7 cellular contexts compared by ENCODE assay signal in genomic region chr3:171704002-171704401, GRCh38.
DNase-seq lines count a peak whose midpoint lies in the region; ATAC-seq, FAIRE-seq and TF ChIP-seq lines count a peak whose summit lies in the region.

No MANE protein-coding gene starts in this region.

- no peaks in the 10 kb centered on the region for H3K4me1 Mint-ChIP-seq in activated T-helper 2 cell treated with anti-CD3 and anti-CD28 coated beads, Interferon-gamma antibody, Interleukin-2, Interleukin-4, amounts not matched to agents 10 μg/mL and 5 μg/mL and 100 μg/mL, durations not matched to agents 14 hours and 24 hours and 36 hours (ENCODE audit: low read depth)

- peak; percentile 35 for FAIRE-seq in endometrium (lab: Jason Lieb, UNC)

- H3K27me3 ChIP-seq in Panc1 (ENCODE audit: control insufficient read depth, insufficient read depth, low read length) (no peaks in the 10 kb centered on the region), psoas muscle (ENCODE audit: insufficient read depth in 3 of 3, low read length in 2 of 3) (no peaks in the 10 kb centered on the region)

- H3K36me3 Mint-ChIP-seq in activated T-helper 2 cell treated with anti-CD3 and anti-CD28 coated beads, Interferon-gamma antibody, Interleukin-2, Interleukin-4, amounts not matched to agents 10 μg/mL and 5 μg/mL and 100 μg/mL, durations not matched to agents 14 hours and 24 hours and 36 hours (ENCODE audit: low read depth): no peaks in the 10 kb centered on the region

- TF ChIP-seq CTCF in HEK293 (tag by site-specific recombination; IDR thresholded peaks at IDR 0.05) (no peak), Panc1 (IDR thresholded peaks at IDR 0.05) (peak; percentile 62), psoas muscle (IDR thresholded peaks at IDR 0.05) (peak; percentile 14)

- H3K4me3 ChIP-seq in HEK293 (ENCODE audit: low read depth, low read length) (no peak overlapping the region), Panc1 (ENCODE audit: low read depth in 2 of 2, low read length in 2 of 2) (no peak overlapping the region), psoas muscle (no peak overlapping the region)

- H3K9me3 ChIP-seq in HEK293 (ENCODE audit: control insufficient read depth, insufficient read depth, low read depth, low read length) (no peaks in the 10 kb centered on the region), Panc1 (ENCODE audit: control insufficient read depth, insufficient read depth, low read depth, low read length) (peaks cover 13% of the 10 kb centered on the region; the same call in 1 of the 2 replicates), psoas muscle (peaks cover 11% of the 10 kb centered on the region)

- POLR2A ChIA-PET in HEK293 (lab: Yijun Ruan, JAX): no interaction called here
- POLR2A ChIA-PET in Panc1 (lab: Charles Lee): no interaction called here

- peaks cover 29% of the 10 kb centered on the region for H3K27me3 Mint-ChIP-seq in activated T-helper 2 cell treated with anti-CD3 and anti-CD28 coated beads, Interferon-gamma antibody, Interleukin-2, Interleukin-4, amounts not matched to agents 10 μg/mL and 5 μg/mL and 100 μg/mL, durations not matched to agents 14 hours and 24 hours and 36 hours (ENCODE audit: low read depth)

- intact Hi-C loops in Panc1 (cut with micrococcal nuclease; ENCODE audit: unreplicated experiment): no loop called here
- intact Hi-C loops in psoas muscle (cut with DNase I): loop anchor here in 1 of 2 donors (5.0 kb wide), 1 partner anchor 68 kb away; no protein-coding TSS in a partner anchor
- intact Hi-C loops in activated T-helper 2 cell treated with anti-CD3 and anti-CD28 coated beads, Interferon-gamma antibody, Interleukin-2, Interleukin-4, amounts not matched to agents 10 μg/mL and 5 μg/mL and 100 μg/mL, durations not matched to agents 14 hours and 24 hours and 36 hours (cut with micrococcal nuclease): loop anchor here (5.0 kb wide), 1 partner anchor 68 kb away; no protein-coding TSS in a partner anchor

- BruUV-seq in Panc1 (replicated peaks; lab: Mats Ljungman, UMichigan): no TSS peak

- in situ Hi-C loops in Panc1 (cut with HindIII; ENCODE audit: low pct_unique_long_range_greater_than_20kb, low sequenced_read_pairs): no loop called here

- H3K4me1 ChIP-seq in HEK293 (ENCODE audit: control insufficient read depth, insufficient read depth, low read length) (no peaks in the 10 kb centered on the region), Panc1 (ENCODE audit: control insufficient read depth, insufficient read depth, low read length) (no peaks in the 10 kb centered on the region), psoas muscle (no peaks in the 10 kb centered on the region)

- ATAC-seq in Panc1 (no peak), psoas muscle (no peak)

- H3K27ac Mint-ChIP-seq in activated T-helper 2 cell treated with anti-CD3 and anti-CD28 coated beads, Interferon-gamma antibody, Interleukin-2, Interleukin-4, amounts not matched to agents 10 μg/mL and 5 μg/mL and 100 μg/mL, durations not matched to agents 14 hours and 24 hours and 36 hours: no peak overlapping the region

- H3K27ac ChIP-seq in HEK293 (ENCODE audit: extremely low read depth, low read depth, low read length): no peak overlapping the region
- no peak overlapping the region for H3K27ac ChIP-seq in Panc1 (ENCODE audit: low read length)
- H3K27ac ChIP-seq in psoas muscle: no peak overlapping the region

- H3K9me3 Mint-ChIP-seq in activated T-helper 2 cell treated with anti-CD3 and anti-CD28 coated beads, Interferon-gamma antibody, Interleukin-2, Interleukin-4, amounts not matched to agents 10 μg/mL and 5 μg/mL and 100 μg/mL, durations not matched to agents 14 hours and 24 hours and 36 hours: peaks cover 4% of the 10 kb centered on the region

- peak; percentile 45 for DNase-seq in Daoy (ENCODE audit: low read depth)
- no peak for DNase-seq in Panc1 (ENCODE audit: low read depth, low spot score)
- DNase-seq in psoas muscle: no peak
- DNase-seq in HK-2 (ENCODE audit: unreplicated experiment): no peak
- DNase-seq in activated T-helper 2 cell treated with anti-CD3 and anti-CD28 coated beads, Interferon-gamma antibody, Interleukin-2, Interleukin-4, amounts not matched to agents 10 μg/mL and 5 μg/mL and 100 μg/mL, durations not matched to agents 14 hours and 24 hours and 36 hours (ENCODE audit: low spot score): no peak

- CTCF ChIA-PET in HEK293 (lab: Yijun Ruan, JAX) (interaction anchor here (0.7 to 1.0 kb wide), 7 partner anchors 9 to 636 kb away, joined by 3 to 5 read pairs (median 3); no protein-coding TSS in a partner anchor), Panc1 (lab: Charles Lee) (no interaction called here)

- H3K36me3 ChIP-seq in HEK293 (ENCODE audit: control insufficient read depth in 2 of 2, insufficient read depth in 1 of 2, low read length in 2 of 2): no peaks in the 10 kb centered on the region
- H3K36me3 ChIP-seq in Panc1 (ENCODE audit: control insufficient read depth, insufficient read depth, low read length): no peaks in the 10 kb centered on the region
- H3K36me3 ChIP-seq in psoas muscle (ENCODE audit: insufficient read depth in 1 of 2, low read depth in 1 of 2): no peaks in the 10 kb centered on the region

- WGBS in psoas muscle, 3 donors: 36 to 39% (median 36%) methylated on average over 2 of the region's 2 CpGs

- H3K4me3 Mint-ChIP-seq in activated T-helper 2 cell treated with anti-CD3 and anti-CD28 coated beads, Interferon-gamma antibody, Interleukin-2, Interleukin-4, amounts not matched to agents 10 μg/mL and 5 μg/mL and 100 μg/mL, durations not matched to agents 14 hours and 24 hours and 36 hours (ENCODE audit: low read depth): no peak overlapping the region

TF ChIP-seq in HEK293, 187 proteins besides CTCF, POLR2A, EP300 and RAD21:
- TF ChIP-seq ZNF335 (tag by site-specific recombination; conservative IDR thresholded peaks at IDR 0.05) (peak; percentile 26; the same call in 1 of the 2 replicates), ZNF274 (IDR thresholded peaks at IDR 0.05; ENCODE audit: low read length) (no peak), ZNF274 (tag by site-specific recombination; IDR thresholded peaks at IDR 0.05; ENCODE audit: borderline replicate concordance) (no peak), ZNF660 (tag by site-specific recombination; IDR thresholded peaks at IDR 0.05) (peak; percentile 18; the same call in 1 of the 2 replicates)
